Comparison of ENCODE assay signal across 1 cellular context in genomic region chr22:48753752-48754517, GRCh38.
TF ChIP-seq lines count a peak whose summit lies in the region.

No MANE protein-coding gene starts in this region.

TF ChIP-seq in H1, 55 proteins besides CTCF, POLR2A, EP300 and RAD21:
- TF ChIP-seq SP4 (IDR thresholded peaks at IDR 0.05; ENCODE audit: low read length) = no peak
- no peak for TF ChIP-seq TEAD4 (IDR thresholded peaks at IDR 0.05; ENCODE audit: low read depth, low read length)
- TF ChIP-seq ASH2L (IDR thresholded peaks at IDR 0.05; ENCODE audit: low read length) = no peak
- TF ChIP-seq RBBP5 (IDR thresholded peaks at IDR 0.05; ENCODE audit: borderline replicate concordance, low read depth, low read length) = no peak
- no peak for TF ChIP-seq RNF2 (IDR thresholded peaks at IDR 0.05; ENCODE audit: borderline replicate concordance, low read depth, low read length, missing control alignments, poor library complexity, severe bottlenecking)
- TF ChIP-seq SAP30 (IDR thresholded peaks at IDR 0.05; ENCODE audit: insufficient read depth, insufficient replicate concordance, low read length) = no peak
